ENCODE assay signal across 1 cellular context in the genomic region with DNA sequence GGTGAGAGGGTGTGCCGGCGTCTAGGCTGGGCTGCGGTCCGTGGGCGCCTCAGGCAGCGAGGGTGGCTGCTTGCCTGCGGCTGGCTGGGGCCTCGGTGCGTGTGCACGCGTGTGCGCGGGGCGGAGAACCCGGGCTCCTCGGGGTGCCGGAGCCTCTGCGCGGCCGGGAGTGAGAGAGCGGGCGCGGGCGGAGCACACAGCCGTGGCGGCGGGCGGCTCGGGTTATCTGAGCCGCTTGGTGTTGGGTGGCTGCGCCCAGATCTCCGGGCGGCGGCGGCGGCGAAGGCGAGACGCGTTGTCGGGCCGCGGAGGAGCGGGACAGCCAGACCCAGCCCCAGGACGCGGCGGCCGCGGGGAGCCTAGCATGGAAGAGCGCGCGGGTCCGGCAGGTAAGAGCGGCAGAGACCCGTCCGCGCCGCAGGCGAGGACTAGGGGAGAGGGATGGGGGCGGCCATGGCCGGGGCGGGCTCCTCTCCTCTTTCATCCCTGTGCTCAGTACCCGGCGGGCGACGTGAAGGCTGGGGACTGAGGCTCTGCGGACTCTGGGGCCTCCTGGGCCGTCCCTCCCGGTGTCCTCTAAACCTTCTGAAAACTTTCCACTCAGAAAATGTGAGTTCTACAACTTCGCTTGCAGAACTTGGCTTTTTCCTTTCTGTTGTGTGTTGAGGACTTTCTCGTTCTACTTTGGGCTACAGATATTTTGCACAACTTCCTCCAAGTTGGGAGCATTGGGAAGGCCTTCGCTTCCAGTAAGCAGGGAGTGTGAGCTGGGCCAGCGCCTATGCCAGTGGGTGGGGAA.
TF ChIP-seq lines count a peak whose summit lies in the region.

No MANE protein-coding gene starts in this region.

TF ChIP-seq in HEK293T, 16 proteins besides CTCF, POLR2A, EP300 and RAD21 (continued from another document):
- TF ChIP-seq PKNOX1 (IDR thresholded peaks at IDR 0.05) (no peak), FOXA1 (IDR thresholded peaks at IDR 0.05) (no peak), ELF4 (IDR thresholded peaks at IDR 0.05) (no peak), ARNT (IDR thresholded peaks at IDR 0.05) (no peak), CTBP1 (IDR thresholded peaks at IDR 0.05; ENCODE audit: borderline replicate concordance) (no peak)
